12 cellular contexts compared by ENCODE assay signal in genomic region chr11:95917188-95918036, GRCh38. TPM values are rescaled to one million over a fixed set of nuclear protein-coding genes. Genes with fewer than 3 reads are reported as not detected.
DNase-seq lines count a peak whose midpoint lies in the region; ATAC-seq, FAIRE-seq and TF ChIP-seq lines count a peak whose summit lies in the region.
"Had no signal": no experiment of that assay in that cellular context is flagged by ENCODE, and none has a peak within 500 bp of the region (broad histone marks: within the 10 kb centered on the region; RNA-seq: fewer than 3 reads in every experiment).

No MANE protein-coding gene starts in this region.

- no peak overlapping the region for H2AFZ ChIP-seq in astrocyte (ENCODE audit: low read depth, low read length)

- H3K4me3 ChIP-seq in astrocyte (ENCODE audit: insufficient read depth, low read depth, low read length) (no peak overlapping the region), ovary (no peak overlapping the region)
- H3K4me3 ChIP-seq: HAP-1, lower lobe of right lung had no signal

- ATAC-seq in HG03432 (IDR thresholded peaks at IDR 0.05; ENCODE audit: unreplicated experiment) (no peak), left lobe of liver (no peak)
- ATAC-seq: activated CD8-positive, alpha-beta memory T cell treated with anti-CD3 and anti-CD28 coated beads, Interleukin-2, amount 10 ng/mL, durations not matched to agents 7 days and 5 days; lower lobe of right lung had no signal

- H3K4me1 ChIP-seq in astrocyte (ENCODE audit: insufficient read depth, low read length) (peaks cover 16% of the 10 kb centered on the region), ovary (ENCODE audit: insufficient read depth) (peaks cover 5% of the 10 kb centered on the region)

- peaks cover 3% of the 10 kb centered on the region for H3K36me3 Mint-ChIP-seq in astrocyte (ENCODE audit: low read depth, unreplicated experiment)

- TF ChIP-seq CTCF in astrocyte (IDR thresholded peaks at IDR 0.05; ENCODE audit: insufficient read depth, low read depth, low read length): no peak
- no peak for TF ChIP-seq CTCF in ovary (IDR thresholded peaks at IDR 0.05)

- H3K9me3 Mint-ChIP-seq in astrocyte (ENCODE audit: unreplicated experiment): no peaks in the 10 kb centered on the region

- peaks cover 20% of the 10 kb centered on the region for H4K20me1 ChIP-seq in astrocyte (ENCODE audit: insufficient read depth, low read length)

- H3K79me2 ChIP-seq in astrocyte (ENCODE audit: insufficient read depth, low read length): peaks cover 93% of the 10 kb centered on the region

- TF ChIP-seq EP300 in ovary (IDR thresholded peaks at IDR 0.05): no peak

- peaks cover 32% of the 10 kb centered on the region for H3K4me1 Mint-ChIP-seq in astrocyte (ENCODE audit: low read depth, unreplicated experiment)

- H3K27ac ChIP-seq in astrocyte (ENCODE audit: low read depth, low read length) (peak overlapping the region; percentile 62), ovary (no peak overlapping the region)
- H3K27ac ChIP-seq: lower lobe of right lung had no signal

- no peak for FAIRE-seq in astrocyte (lab: Jason Lieb, UNC)

- DNase-seq in DMS53 (lab: John Stamatoyannopoulos, UW): peak; percentile 96
- peak; percentile 55 for DNase-seq in NCI-H2081 treated with DMSO at 0.1 percent for 48 hours (lab: John Stamatoyannopoulos, UW)
- peak; percentile 56 for DNase-seq in astrocyte (ENCODE audit: low read depth)
- DNase-seq in left kidney (ENCODE audit: low read depth, low spot score): peak; percentile 5
- DNase-seq in ovary: no peak
- DNase-seq in SK-N-DZ (ENCODE audit: low spot score): no peak
- DNase-seq in left lobe of liver (ENCODE audit: low spot score): no peak
- DNase-seq: activated CD8-positive, alpha-beta memory T cell treated with anti-CD3 and anti-CD28 coated beads, Interleukin-2, amount 10 ng/mL, durations not matched to agents 7 days and 5 days; lower lobe of right lung; NCI-H187 treated with DMSO at 0.1 percent for 48 hours had no signal

- H3K27me3 ChIP-seq in astrocyte (ENCODE audit: insufficient read depth, low read length) (no peaks in the 10 kb centered on the region), ovary (no peaks in the 10 kb centered on the region)

- H3K36me3 ChIP-seq in astrocyte (ENCODE audit: insufficient read depth, low read length) (no peaks in the 10 kb centered on the region), ovary (no peaks in the 10 kb centered on the region)
- H3K36me3 ChIP-seq: HAP-1, lower lobe of right lung had no signal

- H3K9me3 ChIP-seq in astrocyte (ENCODE audit: insufficient read depth, low read depth, low read length) (no peaks in the 10 kb centered on the region), ovary (no peaks in the 10 kb centered on the region)
- H3K9me3 ChIP-seq: HAP-1, lower lobe of right lung had no signal

- peak overlapping the region; percentile 24 for H3K4me2 ChIP-seq in astrocyte (ENCODE audit: low read length)

- no peak overlapping the region for H3K9ac ChIP-seq in astrocyte (ENCODE audit: low read length)

- no peak overlapping the region for H3K4me3 Mint-ChIP-seq in astrocyte (ENCODE audit: unreplicated experiment)
- H3K4me3 Mint-ChIP-seq: activated CD8-positive, alpha-beta memory T cell treated with anti-CD3 and anti-CD28 coated beads, Interleukin-2, amount 10 ng/mL, durations not matched to agents 7 days and 5 days had no signal

- no peak overlapping the region for H3K27ac Mint-ChIP-seq in astrocyte (ENCODE audit: unreplicated experiment)
- H3K27ac Mint-ChIP-seq: activated CD8-positive, alpha-beta memory T cell treated with anti-CD3 and anti-CD28 coated beads, Interleukin-2, amount 10 ng/mL, durations not matched to agents 7 days and 5 days had no signal

- no peak for TF ChIP-seq POLR2A in ovary (IDR thresholded peaks at IDR 0.05)

- intact Hi-C loops in ovary (cut with DNase I): no loop called here

- 19 to 45% (median 29%) methylated on average over 8 of the region's 8 CpGs for WGBS in ovary, 3 donors

- H3K27me3 Mint-ChIP-seq in astrocyte (ENCODE audit: low read depth, unreplicated experiment): no peaks in the 10 kb centered on the region
- H3K27me3 Mint-ChIP-seq: activated CD8-positive, alpha-beta memory T cell treated with anti-CD3 and anti-CD28 coated beads, Interleukin-2, amount 10 ng/mL, durations not matched to agents 7 days and 5 days had no signal

RNA-seq across cellular contexts. Expression of gene MTMR2, which starts 6.5 kb away (rescaled TPM):
- total RNA-seq in astrocyte (68.0 and 70.6 TPM in 2 replicates), ovary (10 to 100 TPM; 14.4 to 29.7 (median 24.3) TPM), left lobe of liver (3.1 TPM)
- polyA plus RNA-seq in ovary: 10 to 100 TPM; 14.1 to 42.5 TPM
- polyA plus RNA-seq in SK-N-DZ (2014; cell fraction: cytosol; rRNA removed): 22.1 and 23.0 TPM in 2 replicates
- 10.2 and 14.9 TPM in 2 replicates for polyA plus RNA-seq in SK-N-DZ (2014; cell fraction: nucleus; rRNA removed)

Comparison
In these comparisons a context has a peak if more than half of its experiments do, and no peak if none do; other contexts are left out.
1. DNase-seq: peak in DMS53 (single experiment), NCI-H2081 treated with DMSO at 0.1 percent for 48 hours (single experiment), astrocyte (single experiment) and left kidney (single experiment); none in ovary (0 of 5), SK-N-DZ (single experiment) and left lobe of liver (single experiment).